In genomic region chr10:86715836-86716235, GRCh38 we compare ENCODE assay signal across 25 cellular contexts. TPM values are rescaled to one million over a fixed set of nuclear protein-coding genes. Genes with fewer than 3 reads are reported as not detected.
A peak's percentile ranks its signal among the peaks of the same experiment; 100 is the strongest.
DNase-seq lines count a peak whose midpoint lies in the region; ATAC-seq and TF ChIP-seq lines count a peak whose summit lies in the region.
"Had no signal": no experiment of that assay in that cellular context is flagged by ENCODE, and none has a peak within 500 bp of the region (broad histone marks: within the 10 kb centered on the region; RNA-seq: fewer than 3 reads in every experiment).

No MANE protein-coding gene starts in this region.

- no peak for TF ChIP-seq CTCF in type B pancreatic cell (conservative IDR thresholded peaks at IDR 0.05)
- TF ChIP-seq CTCF in right lobe of liver (IDR thresholded peaks at IDR 0.05), result no peak

- no peaks in the 10 kb centered on the region for H3K27me3 Mint-ChIP-seq in type B pancreatic cell

- peak overlapping the region; percentile 65 for H3K27ac Mint-ChIP-seq in type B pancreatic cell
- H3K27ac Mint-ChIP-seq: CD8-positive, alpha-beta T cell had no signal

- H3K36me3 Mint-ChIP-seq in type B pancreatic cell, result no peaks in the 10 kb centered on the region
- H3K36me3 Mint-ChIP-seq: CD8-positive, alpha-beta T cell had no signal

- H3K4me1 Mint-ChIP-seq in type B pancreatic cell (ENCODE audit: unreplicated experiment), result peaks cover 24% of the 10 kb centered on the region

- peak overlapping the region; percentile 61 for H3K4me3 Mint-ChIP-seq in type B pancreatic cell
- H3K4me3 Mint-ChIP-seq: CD8-positive, alpha-beta T cell had no signal

- intact Hi-C loops in left ventricle myocardium superior (cut with micrococcal nuclease), result loop anchor here (10.0 kb wide), 1 partner anchor 179 kb away; no protein-coding TSS in a partner anchor
- intact Hi-C loops in Right ventricle myocardium inferior (cut with DNase I), result loop anchor here (5.0 kb wide), 1 partner anchor 41 kb away; the partner anchor contains the start of gene BMPR1A
- intact Hi-C loops in sciatic nerve (cut with DNase I), result loop anchor here (5.0 kb wide), 1 partner anchor 36 kb away; no protein-coding TSS in a partner anchor
- intact Hi-C loops in right lobe of liver (cut with DNase I), result no loop called here

- H3K4me3 ChIP-seq in right lobe of liver, result no peak overlapping the region
- H3K4me3 ChIP-seq: GM12878 had no signal

- no peak for TF ChIP-seq POLR2A in right lobe of liver (IDR thresholded peaks at IDR 0.05)

- no peaks in the 10 kb centered on the region for H3K4me1 ChIP-seq in right lobe of liver

- 0% methylated on average over 1 of the region's 5 CpGs for WGBS in right lobe of liver (ENCODE audit: insufficient coverage, low coverage, low lambda C conversion rate, missing lambda C conversion rate)

- ATAC-seq in left ventricle myocardium superior (peak; percentile 5), Right ventricle myocardium inferior (no peak), sciatic nerve (no peak), right lobe of liver (no peak)
- ATAC-seq: CD8-positive, alpha-beta T cell; GM12878 had no signal

- H3K27me3 ChIP-seq in right lobe of liver, result no peaks in the 10 kb centered on the region

- DNase-seq in left ventricle myocardium superior (no peak), Right ventricle myocardium inferior (ENCODE audit: missing footprints) (no peak), myocyte (ENCODE audit: low read depth) (peak; percentile 63), sciatic nerve (ENCODE audit: low spot score) (peak; percentile 26), type B pancreatic cell (ENCODE audit: extremely low spot score, unreplicated experiment) (no peak), right lobe of liver (no peak), NCI-H2029 (lab: John Stamatoyannopoulos, UW) (no peak), NCI-H1417 treated with DMSO at 0.1 percent for 48 hours (lab: John Stamatoyannopoulos, UW) (no peak)
- DNase-seq: C1 segment of cervical spinal cord; CD8-positive, alpha-beta T cell; DMS 273 treated with DMSO at 0.1 percent for 48 hours; DMS79; EL; GOT3; HCEC 1CT; NCI-H1105; NCI-H1694 treated with DMSO at 0.1 percent for 48 hours; NCI-H2081 treated with DMSO at 0.1 percent for 48 hours; NCI-H2171; NCI-H226; NCI-H510A; NCI-H69; RPMI8226; SIG-M5 had no signal

- no peaks in the 10 kb centered on the region for H3K36me3 ChIP-seq in right lobe of liver

- no peaks in the 10 kb centered on the region for H3K9me3 Mint-ChIP-seq in type B pancreatic cell
- H3K9me3 Mint-ChIP-seq: CD8-positive, alpha-beta T cell had no signal

- H3K9me3 ChIP-seq in right lobe of liver, result no peaks in the 10 kb centered on the region

- H3K27ac ChIP-seq in right lobe of liver, result no peak overlapping the region

RNA-seq across cellular contexts. Expression of gene BMPR1A, which starts 40.6 kb away (rescaled TPM):
- total RNA-seq in left ventricle myocardium superior (48.4 TPM), Right ventricle myocardium inferior (53.2 TPM), myocyte (45.8 and 46.2 TPM in 2 replicates), sciatic nerve (76.0 TPM), type B pancreatic cell (ENCODE audit: low replicate concordance) (63.3 and 84.7 TPM in 2 replicates), right lobe of liver (10 to 100 TPM in 5 of 6 experiments, 1 to 10 TPM in 1; 9.9 to 20.4 (median 12.4) TPM)
- 18.5 TPM for polyA plus RNA-seq in myocyte (2012)

RNA-seq across cellular contexts. Expression of gene LDB3, which starts 47.5 kb away (rescaled TPM):
- total RNA-seq in left ventricle myocardium superior, result 1,459 TPM
- total RNA-seq in Right ventricle myocardium inferior, result 1,478 TPM
- 107 and 137 TPM in 2 replicates for total RNA-seq in myocyte
- 62.2 TPM for polyA plus RNA-seq in myocyte (2012)
- 4.9 TPM for total RNA-seq in sciatic nerve
- total RNA-seq in type B pancreatic cell (ENCODE audit: low replicate concordance), result 0.14 and 0.85 TPM in 2 replicates
- under 1 TPM; 0.07 to 0.29 (median 0.12) TPM for total RNA-seq in right lobe of liver
- total RNA-seq: CD8-positive, alpha-beta T cell had no signal

Comparison
In these comparisons a context has a peak if more than half of its experiments do, and no peak if none do; other contexts are left out.
1. DNase-seq: peak in myocyte (single experiment) and sciatic nerve (single experiment); none in left ventricle myocardium superior (single experiment), Right ventricle myocardium inferior (single experiment), type B pancreatic cell (single experiment), right lobe of liver (0 of 3), NCI-H2029 (single experiment) and NCI-H1417 treated with DMSO at 0.1 percent for 48 hours (single experiment).
2. RNA of gene LDB3, which starts 47.5 kb away (total RNA-seq): 1,478 TPM in Right ventricle myocardium inferior (single experiment), 1,459 TPM in left ventricle myocardium superior (single experiment) and 107 to 137 TPM in myocyte; 4.9 TPM in sciatic nerve (single experiment), 0.14 to 0.85 TPM in type B pancreatic cell and 0.07 to 0.29 TPM in right lobe of liver; every median in the first group is over 10 times any median in the second.
3. intact Hi-C loops: an anchor here in left ventricle myocardium superior (10.0 kb wide), Right ventricle myocardium inferior (5.0 kb wide) and sciatic nerve (5.0 kb wide); none called in right lobe of liver.